ENCODE assay signal across 21 cellular contexts in the genomic region with DNA sequence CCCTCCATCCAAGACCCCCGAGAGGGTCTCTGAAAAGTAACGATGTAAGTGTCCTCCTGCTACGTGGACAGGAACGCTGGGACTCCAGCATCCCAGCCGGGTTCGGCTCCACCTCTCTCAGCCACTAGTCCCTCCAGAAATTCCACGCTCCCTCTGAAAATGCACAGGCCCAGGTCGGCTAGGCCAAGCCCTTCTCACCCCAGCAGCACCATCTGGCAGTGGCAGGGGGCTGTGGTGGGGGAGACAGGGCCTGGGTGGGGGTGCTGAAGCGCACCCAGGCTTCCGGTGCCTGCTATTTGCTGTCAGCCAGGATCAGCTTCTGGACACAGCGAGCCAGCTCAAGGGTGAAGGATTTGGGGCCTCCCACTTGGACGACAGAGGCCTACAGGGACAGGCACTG.
"Had no signal": no experiment of that assay in that cellular context is flagged by ENCODE, and none has a peak within 500 bp of the region (broad histone marks: within the 10 kb centered on the region; RNA-seq: fewer than 3 reads in every experiment).

No MANE protein-coding gene starts in this region.

- H3K9ac ChIP-seq: SK-N-SH had no signal

- H3K27me3 ChIP-seq: MG63 had no signal

- FAIRE-seq: HTR-8/SVneo, RCC 7860 had no signal

- H3K9me3 ChIP-seq: MG63, SK-N-SH had no signal

- DNase-seq: Karpas-422, KG1, MG63, NCI-H1092 treated with DMSO at 0.1 percent for 48 hours, NCI-H1436, NCI-H187, NCI-H2029, NCI-H2081 treated with DMSO at 0.1 percent for 48 hours, NCI-H2171, NCI-H345, NCI-H446 treated with DMSO at 0.1 percent for 48 hours, NCI-H510A treated with DMSO at 0.1 percent for 48 hours, NCI-H526, NCI-H748 treated with DMSO at 0.1 percent for 48 hours, RPMI8226, SHP77, SK-N-SH, SW 1271 had no signal

- H3K27ac ChIP-seq: HL-60 had no signal

- H3K4me2 ChIP-seq: SK-N-SH had no signal
